Comparison of ENCODE assay signal across 8 cellular contexts in genomic region chr7:36279251-36279925, GRCh38.
DNase-seq lines count a peak whose midpoint lies in the region; ATAC-seq, FAIRE-seq and TF ChIP-seq lines count a peak whose summit lies in the region.

No MANE protein-coding gene starts in this region.

- H3K4me3 Mint-ChIP-seq in Caco-2 (ENCODE audit: unreplicated experiment), result no peak overlapping the region

- FAIRE-seq in GM12891 (lab: Jason Lieb, UNC) (peak; percentile 9), H54 (lab: Jason Lieb, UNC) (no peak)

- intact Hi-C loops in Caco-2 (cut with micrococcal nuclease; ENCODE audit: unreplicated experiment), result no loop called here

- H3K14ac ChIP-seq in mesenchymal stem cell (ENCODE audit: low read length in 2 of 2), result no peak overlapping the region

- no peak overlapping the region for H2AFZ ChIP-seq in mesenchymal stem cell (ENCODE audit: low read depth, low read length)

- H3K4me3 ChIP-seq in mesenchymal stem cell (ENCODE audit: insufficient read depth in 1 of 2, low read depth in 1 of 2, low read length in 2 of 2), result no peak overlapping the region
- no peak overlapping the region for H3K4me3 ChIP-seq in BE2C (ENCODE audit: low read depth, low read length)
- no peak overlapping the region for H3K4me3 ChIP-seq in Caco-2 (ENCODE audit: low read depth, low read length)

- peak overlapping the region in 1 of 2 experiments; percentile 49 for H3K4ac ChIP-seq in mesenchymal stem cell (ENCODE audit: low read depth in 1 of 2, low read length in 2 of 2)

- peak overlapping the region in 1 of 2 experiments; percentile 79 for H3K18ac ChIP-seq in mesenchymal stem cell (ENCODE audit: low read depth in 1 of 2, low read length in 2 of 2)

- peak overlapping the region in 1 of 2 experiments; percentile 91 for H2BK12ac ChIP-seq in mesenchymal stem cell (ENCODE audit: low read length in 2 of 2)

- POLR2A ChIA-PET in Caco-2 (lab: Charles Lee), result no interaction called here

- H3K36me3 ChIP-seq in mesenchymal stem cell (ENCODE audit: control insufficient read depth in 1 of 2, insufficient read depth in 2 of 2, low read depth in 1 of 2, low read length in 2 of 2), result peaks cover 0 to 3% of the 10 kb centered on the region in 2 experiments
- no peaks in the 10 kb centered on the region for H3K36me3 ChIP-seq in BE2C
- H3K36me3 ChIP-seq in Caco-2 (ENCODE audit: control insufficient read depth, insufficient read depth, low read length), result no peaks in the 10 kb centered on the region

- CTCF ChIA-PET in Caco-2 (lab: Charles Lee), result no interaction called here

- ATAC-seq in GM21515 (IDR thresholded peaks at IDR 0.05; ENCODE audit: unreplicated experiment) (peak; percentile 72), HG03565 (IDR thresholded peaks at IDR 0.05; ENCODE audit: unreplicated experiment) (peak; percentile 84)

- H2BK15ac ChIP-seq in mesenchymal stem cell (ENCODE audit: low read depth, poor library complexity, severe bottlenecking), result peak overlapping the region; percentile 15

- WGBS in mesenchymal stem cell, result 84% methylated on average over 9 of the region's 9 CpGs

- no peak overlapping the region for H4K91ac ChIP-seq in mesenchymal stem cell (ENCODE audit: low read length)

- no peak overlapping the region for H2BK5ac ChIP-seq in mesenchymal stem cell (ENCODE audit: low read depth, low read length, poor library complexity, severe bottlenecking)

- H3K4me1 Mint-ChIP-seq in Caco-2 (ENCODE audit: low read depth, unreplicated experiment), result no peaks in the 10 kb centered on the region

- no TSS peak for BruUV-seq in Caco-2 (replicated peaks; lab: Mats Ljungman, UMichigan)

- no peaks in the 10 kb centered on the region for H3K36me3 Mint-ChIP-seq in Caco-2 (ENCODE audit: insufficient read depth, unreplicated experiment)

- no peak overlapping the region for H2BK120ac ChIP-seq in mesenchymal stem cell (ENCODE audit: low read depth, low read length)

- no peak overlapping the region for H3K4me2 ChIP-seq in mesenchymal stem cell (ENCODE audit: low read length, poor library complexity, severe bottlenecking)

- no peak overlapping the region for H3K9ac ChIP-seq in mesenchymal stem cell (ENCODE audit: low read length)

- peak overlapping the region; percentile 51 for H2AK5ac ChIP-seq in mesenchymal stem cell (ENCODE audit: low read length, severe bottlenecking)

- H3K27ac Mint-ChIP-seq in Caco-2 (ENCODE audit: unreplicated experiment), result no peak overlapping the region

- H3K9me3 ChIP-seq in mesenchymal stem cell (ENCODE audit: control insufficient read depth, low read length), result no peaks in the 10 kb centered on the region
- no peaks in the 10 kb centered on the region for H3K9me3 ChIP-seq in BE2C
- no peaks in the 10 kb centered on the region for H3K9me3 ChIP-seq in Caco-2

- H3K4me1 ChIP-seq in mesenchymal stem cell (ENCODE audit: control insufficient read depth, insufficient read depth, low read depth, low read length), result peaks cover 40% of the 10 kb centered on the region
- H3K4me1 ChIP-seq in BE2C, result peaks cover 18% of the 10 kb centered on the region
- H3K4me1 ChIP-seq in Caco-2, result no peaks in the 10 kb centered on the region

- no peak overlapping the region for H4K8ac ChIP-seq in mesenchymal stem cell (ENCODE audit: low read length)

- H3K79me1 ChIP-seq in mesenchymal stem cell (replicated peaks; ENCODE audit: low read length, poor library complexity, severe bottlenecking), result no peaks in the 10 kb centered on the region

- DNase-seq in GM12891 (ENCODE audit: insufficient read length, low spot score), result no peak
- no peak for DNase-seq in mesenchymal stem cell
- DNase-seq in retina, result no peak
- DNase-seq in BE2C, result no peak
- no peak for DNase-seq in Caco-2
- DNase-seq in H54 (ENCODE audit: insufficient read length, low spot score), result no peak

- no peaks in the 10 kb centered on the region for H3K27me3 Mint-ChIP-seq in Caco-2 (ENCODE audit: insufficient read depth, unreplicated experiment)

- TF ChIP-seq CTCF in BE2C (IDR thresholded peaks at IDR 0.05; ENCODE audit: low read depth, low read length) (no peak), Caco-2 (IDR thresholded peaks at IDR 0.05; ENCODE audit: insufficient read depth in 1 of 2, low read depth in 1 of 2, low read length in 1 of 2, severe bottlenecking in 1 of 2, unreplicated experiment in 1 of 2) (no peak)

- peak overlapping the region; percentile 27 for H3K27ac ChIP-seq in mesenchymal stem cell (ENCODE audit: low read length, poor library complexity, severe bottlenecking)

- peak overlapping the region in 1 of 2 experiments; percentile 34 for H3K23ac ChIP-seq in mesenchymal stem cell (ENCODE audit: low read length in 2 of 2)

- H3K9me3 Mint-ChIP-seq in Caco-2 (ENCODE audit: unreplicated experiment), result no peaks in the 10 kb centered on the region

- no peak for TF ChIP-seq POLR2A in GM12891 (IDR thresholded peaks at IDR 0.05; ENCODE audit: low read depth, low read length)
- no peak for TF ChIP-seq POLR2A in H54 (IDR thresholded peaks at IDR 0.05; ENCODE audit: low read depth, low read length)

- H3K27me3 ChIP-seq in mesenchymal stem cell (ENCODE audit: control insufficient read depth in 1 of 2, insufficient read depth in 1 of 2, low read length in 2 of 2), result no peaks in the 10 kb centered on the region
- no peaks in the 10 kb centered on the region; the same call in 1 of the 2 replicates for H3K27me3 ChIP-seq in BE2C
- H3K27me3 ChIP-seq in Caco-2 (replicated peaks; ENCODE audit: control insufficient read depth, insufficient read depth, low read length), result no peaks in the 10 kb centered on the region

TF ChIP-seq in GM12891, 5 proteins besides CTCF, POLR2A, EP300 and RAD21:
- TF ChIP-seq SPI1 (IDR thresholded peaks at IDR 0.05; ENCODE audit: low read depth, low read length), result no peak
- TF ChIP-seq POU2F2 (IDR thresholded peaks at IDR 0.05; ENCODE audit: low read depth, low read length), result peak; percentile 25; the same call in 1 of the 2 replicates
TF ChIP-seq in GM12891: peak in this region for 1.
